13 cellular contexts compared by ENCODE assay signal in genomic region chr7:6227294-6227846, GRCh38. TPM values are rescaled to one million over a fixed set of nuclear protein-coding genes. Genes with fewer than 3 reads are reported as not detected.
DNase-seq lines count a peak whose midpoint lies in the region; ATAC-seq and TF ChIP-seq lines count a peak whose summit lies in the region.
"Had no signal": no experiment of that assay in that cellular context is flagged by ENCODE, and none has a peak within 500 bp of the region (broad histone marks: within the 10 kb centered on the region; RNA-seq: fewer than 3 reads in every experiment).

No MANE protein-coding gene starts in this region.

- peaks cover 6 to 40% of the 10 kb centered on the region in 2 donors for H3K4me1 ChIP-seq in left lung
- peaks cover 58% of the 10 kb centered on the region for H3K4me1 ChIP-seq in suprapubic skin

- 40% methylated on average over 5 of the region's 5 CpGs for WGBS in suprapubic skin

- peak overlapping the region; percentile 49 to 64 for H3K27ac ChIP-seq in left lung
- H3K27ac ChIP-seq in suprapubic skin: peak overlapping the region; percentile 63

- no peak for TF ChIP-seq EP300 in suprapubic skin (IDR thresholded peaks at IDR 0.05)

- ATAC-seq in left lung (no peak), HG03439 (IDR thresholded peaks at IDR 0.05; ENCODE audit: unreplicated experiment) (no peak), GM21367 (IDR thresholded peaks at IDR 0.05; ENCODE audit: unreplicated experiment) (no peak)
- ATAC-seq: effector memory CD8-positive, alpha-beta T cell had no signal

- H3K9me3 ChIP-seq in left lung (no peaks in the 10 kb centered on the region), suprapubic skin (no peaks in the 10 kb centered on the region)

- no peaks in the 10 kb centered on the region for H3K27me3 ChIP-seq in left lung
- H3K27me3 ChIP-seq in suprapubic skin: no peaks in the 10 kb centered on the region

- no peak overlapping the region for H3K4me3 ChIP-seq in left lung
- no peak overlapping the region for H3K4me3 ChIP-seq in suprapubic skin

- intact Hi-C loops in left lung (cut with DNase I): no loop called here

- H3K36me3 ChIP-seq in left lung: no peaks in the 10 kb centered on the region
- H3K36me3 ChIP-seq in suprapubic skin: no peaks in the 10 kb centered on the region

- peak; percentile 35 for DNase-seq in NCI-H1092 treated with DMSO at 0.1 percent for 48 hours (lab: John Stamatoyannopoulos, UW)
- peak; percentile 15 for DNase-seq in cerebellum (ENCODE audit: low spot score)
- DNase-seq in left lung: no peak
- DNase-seq in suprapubic skin (ENCODE audit: low spot score in 2 of 2): no peak
- DNase-seq in NCI-H226: no peak
- DNase-seq in activated CD4-positive, alpha-beta T cell treated with anti-CD3 and anti-CD28 coated beads for 1 hour: no peak
- DNase-seq: activated B cell treated with CpG ODN at 0.5 μM for 24 hours; activated effector memory CD4-positive, alpha-beta T cell treated with anti-CD3 and anti-CD28 coated beads, Interleukin-2, amount 50 U/mL, for 16 hours; effector memory CD8-positive, alpha-beta T cell; MV-4-11; small intestine had no signal

- TF ChIP-seq POLR2A in suprapubic skin (IDR thresholded peaks at IDR 0.05): no peak

- TF ChIP-seq CTCF in left lung (IDR thresholded peaks at IDR 0.05): no peak
- no peak for TF ChIP-seq CTCF in suprapubic skin (IDR thresholded peaks at IDR 0.05)

RNA-seq across cellular contexts. Expression of gene CYTH3, which starts 45.1 kb away (rescaled TPM):
- total RNA-seq in cerebellum (30.1 TPM), left lung (10 to 100 TPM; 21.3 to 24.3 TPM), suprapubic skin (10 to 100 TPM; 29.8 to 55.7 (median 46.8) TPM)

Comparison
In these comparisons a context has a peak if more than half of its experiments do, and no peak if none do; other contexts are left out.
1. DNase-seq: peak in NCI-H1092 treated with DMSO at 0.1 percent for 48 hours (single experiment) and cerebellum (single experiment); none in left lung (0 of 2), suprapubic skin (0 of 2), NCI-H226 (single experiment) and activated CD4-positive, alpha-beta T cell treated with anti-CD3 and anti-CD28 coated beads for 1 hour (single experiment).